In the genomic region with DNA sequence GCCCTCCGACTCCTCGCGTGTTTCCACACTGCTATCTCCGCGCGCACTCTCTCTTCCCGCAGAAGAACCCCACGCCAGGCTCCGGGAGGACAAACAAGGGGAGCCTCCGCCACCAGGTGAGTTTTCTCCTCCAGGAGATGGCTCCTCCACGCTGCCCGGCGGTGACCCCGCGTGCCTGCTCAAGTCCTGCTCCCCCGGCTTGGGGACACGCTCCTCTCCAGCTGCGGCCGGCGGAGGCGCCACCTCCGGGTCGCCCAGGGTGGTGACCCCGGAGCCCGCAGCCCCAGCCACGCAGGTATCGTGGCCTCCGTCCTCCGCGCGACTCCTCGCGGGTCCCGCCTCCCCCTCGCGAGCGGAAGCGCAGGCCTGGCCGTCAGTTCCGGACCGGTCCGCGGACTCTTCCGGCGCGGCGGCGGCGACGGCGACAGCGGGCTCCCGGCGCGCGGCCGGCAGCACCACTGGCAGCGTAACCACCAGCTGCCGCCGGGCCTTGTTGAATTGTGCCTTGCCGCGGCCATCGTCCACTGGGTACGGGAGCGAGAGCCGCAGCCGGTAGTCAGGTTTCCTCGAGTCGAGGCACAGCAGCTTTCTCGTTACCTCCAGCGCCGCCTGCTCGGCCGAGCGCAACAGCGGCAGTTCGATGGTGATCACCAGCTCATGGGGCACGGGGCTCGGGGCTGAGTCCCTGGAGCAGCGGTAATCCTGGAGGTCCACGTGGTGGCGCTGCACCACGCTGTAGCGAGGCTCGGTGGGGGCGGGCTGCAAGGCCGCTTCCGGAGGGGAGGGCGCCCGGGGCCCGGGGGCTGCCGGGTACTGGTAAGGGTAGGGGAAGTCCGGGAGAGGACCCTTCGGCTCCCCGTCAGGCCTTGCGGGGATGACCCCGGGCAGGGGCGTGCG, we compare ENCODE assay signal across 1 cellular context.
TF ChIP-seq lines count a peak whose summit lies in the region.

No MANE protein-coding gene starts in this region.

TF ChIP-seq in K562, 482 proteins besides CTCF, POLR2A, EP300 and RAD21 (continued from another document and continues in another):
- TF ChIP-seq, protein P1, sequence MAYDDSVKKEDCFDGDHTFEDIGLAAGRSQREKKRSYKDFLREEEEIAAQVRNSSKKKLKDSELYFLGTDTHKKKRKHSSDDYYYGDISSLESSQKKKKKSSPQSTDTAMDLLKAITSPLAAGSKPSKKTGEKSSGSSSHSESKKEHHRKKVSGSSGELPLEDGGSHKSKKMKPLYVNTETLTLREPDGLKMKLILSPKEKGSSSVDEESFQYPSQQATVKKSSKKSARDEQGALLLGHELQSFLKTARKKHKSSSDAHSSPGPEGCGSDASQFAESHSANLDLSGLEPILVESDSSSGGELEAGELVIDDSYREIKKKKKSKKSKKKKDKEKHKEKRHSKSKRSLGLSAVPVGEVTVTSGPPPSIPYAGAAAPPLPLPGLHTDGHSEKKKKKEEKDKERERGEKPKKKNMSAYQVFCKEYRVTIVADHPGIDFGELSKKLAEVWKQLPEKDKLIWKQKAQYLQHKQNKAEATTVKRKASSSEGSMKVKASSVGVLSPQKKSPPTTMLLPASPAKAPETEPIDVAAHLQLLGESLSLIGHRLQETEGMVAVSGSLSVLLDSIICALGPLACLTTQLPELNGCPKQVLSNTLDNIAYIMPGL (CRISPR knock-in tag; IDR thresholded peaks at IDR 0.05): peak; percentile 88; the same call in 1 of the 2 replicates
- TF ChIP-seq, protein P2, sequence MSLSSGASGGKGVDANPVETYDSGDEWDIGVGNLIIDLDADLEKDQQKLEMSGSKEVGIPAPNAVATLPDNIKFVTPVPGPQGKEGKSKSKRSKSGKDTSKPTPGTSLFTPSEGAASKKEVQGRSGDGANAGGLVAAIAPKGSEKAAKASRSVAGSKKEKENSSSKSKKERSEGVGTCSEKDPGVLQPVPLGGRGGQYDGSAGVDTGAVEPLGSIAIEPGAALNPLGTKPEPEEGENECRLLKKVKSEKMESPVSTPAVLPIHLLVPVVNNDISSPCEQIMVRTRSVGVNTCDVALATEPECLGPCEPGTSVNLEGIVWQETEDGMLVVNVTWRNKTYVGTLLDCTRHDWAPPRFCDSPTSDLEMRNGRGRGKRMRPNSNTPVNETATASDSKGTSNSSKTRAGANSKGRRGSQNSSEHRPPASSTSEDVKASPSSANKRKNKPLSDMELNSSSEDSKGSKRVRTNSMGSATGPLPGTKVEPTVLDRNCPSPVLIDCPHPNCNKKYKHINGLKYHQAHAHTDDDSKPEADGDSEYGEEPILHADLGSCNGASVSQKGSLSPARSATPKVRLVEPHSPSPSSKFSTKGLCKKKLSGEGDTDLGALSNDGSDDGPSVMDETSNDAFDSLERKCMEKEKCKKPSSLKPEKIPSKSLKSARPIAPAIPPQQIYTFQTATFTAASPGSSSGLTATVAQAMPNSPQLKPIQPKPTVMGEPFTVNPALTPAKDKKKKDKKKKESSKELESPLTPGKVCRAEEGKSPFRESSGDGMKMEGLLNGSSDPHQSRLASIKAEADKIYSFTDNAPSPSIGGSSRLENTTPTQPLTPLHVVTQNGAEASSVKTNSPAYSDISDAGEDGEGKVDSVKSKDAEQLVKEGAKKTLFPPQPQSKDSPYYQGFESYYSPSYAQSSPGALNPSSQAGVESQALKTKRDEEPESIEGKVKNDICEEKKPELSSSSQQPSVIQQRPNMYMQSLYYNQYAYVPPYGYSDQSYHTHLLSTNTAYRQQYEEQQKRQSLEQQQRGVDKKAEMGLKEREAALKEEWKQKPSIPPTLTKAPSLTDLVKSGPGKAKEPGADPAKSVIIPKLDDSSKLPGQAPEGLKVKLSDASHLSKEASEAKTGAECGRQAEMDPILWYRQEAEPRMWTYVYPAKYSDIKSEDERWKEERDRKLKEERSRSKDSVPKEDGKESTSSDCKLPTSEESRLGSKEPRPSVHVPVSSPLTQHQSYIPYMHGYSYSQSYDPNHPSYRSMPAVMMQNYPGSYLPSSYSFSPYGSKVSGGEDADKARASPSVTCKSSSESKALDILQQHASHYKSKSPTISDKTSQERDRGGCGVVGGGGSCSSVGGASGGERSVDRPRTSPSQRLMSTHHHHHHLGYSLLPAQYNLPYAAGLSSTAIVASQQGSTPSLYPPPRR (CRISPR knock-in tag; IDR thresholded peaks at IDR 0.05; ENCODE audit: borderline replicate concordance): no peak
- TF ChIP-seq, protein P3, sequence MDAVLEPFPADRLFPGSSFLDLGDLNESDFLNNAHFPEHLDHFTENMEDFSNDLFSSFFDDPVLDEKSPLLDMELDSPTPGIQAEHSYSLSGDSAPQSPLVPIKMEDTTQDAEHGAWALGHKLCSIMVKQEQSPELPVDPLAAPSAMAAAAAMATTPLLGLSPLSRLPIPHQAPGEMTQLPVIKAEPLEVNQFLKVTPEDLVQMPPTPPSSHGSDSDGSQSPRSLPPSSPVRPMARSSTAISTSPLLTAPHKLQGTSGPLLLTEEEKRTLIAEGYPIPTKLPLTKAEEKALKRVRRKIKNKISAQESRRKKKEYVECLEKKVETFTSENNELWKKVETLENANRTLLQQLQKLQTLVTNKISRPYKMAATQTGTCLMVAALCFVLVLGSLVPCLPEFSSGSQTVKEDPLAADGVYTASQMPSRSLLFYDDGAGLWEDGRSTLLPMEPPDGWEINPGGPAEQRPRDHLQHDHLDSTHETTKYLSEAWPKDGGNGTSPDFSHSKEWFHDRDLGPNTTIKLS (IDR thresholded peaks at IDR 0.05; ENCODE audit: borderline replicate concordance, low read depth): peak; percentile 75
- 0 out of 2 replicates have a peak, but pooled peaks have one; percentile 9 for TF ChIP-seq FOSL1 (tag; conservative IDR thresholded peaks at IDR 0.05)
- peak; percentile 91 for TF ChIP-seq ZBTB1 (CRISPR knock-in tag; IDR thresholded peaks at IDR 0.05; ENCODE audit: borderline replicate concordance, low read depth)
- TF ChIP-seq, protein P4, sequence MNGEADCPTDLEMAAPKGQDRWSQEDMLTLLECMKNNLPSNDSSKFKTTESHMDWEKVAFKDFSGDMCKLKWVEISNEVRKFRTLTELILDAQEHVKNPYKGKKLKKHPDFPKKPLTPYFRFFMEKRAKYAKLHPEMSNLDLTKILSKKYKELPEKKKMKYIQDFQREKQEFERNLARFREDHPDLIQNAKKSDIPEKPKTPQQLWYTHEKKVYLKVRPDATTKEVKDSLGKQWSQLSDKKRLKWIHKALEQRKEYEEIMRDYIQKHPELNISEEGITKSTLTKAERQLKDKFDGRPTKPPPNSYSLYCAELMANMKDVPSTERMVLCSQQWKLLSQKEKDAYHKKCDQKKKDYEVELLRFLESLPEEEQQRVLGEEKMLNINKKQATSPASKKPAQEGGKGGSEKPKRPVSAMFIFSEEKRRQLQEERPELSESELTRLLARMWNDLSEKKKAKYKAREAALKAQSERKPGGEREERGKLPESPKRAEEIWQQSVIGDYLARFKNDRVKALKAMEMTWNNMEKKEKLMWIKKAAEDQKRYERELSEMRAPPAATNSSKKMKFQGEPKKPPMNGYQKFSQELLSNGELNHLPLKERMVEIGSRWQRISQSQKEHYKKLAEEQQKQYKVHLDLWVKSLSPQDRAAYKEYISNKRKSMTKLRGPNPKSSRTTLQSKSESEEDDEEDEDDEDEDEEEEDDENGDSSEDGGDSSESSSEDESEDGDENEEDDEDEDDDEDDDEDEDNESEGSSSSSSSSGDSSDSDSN (IDR thresholded peaks at IDR 0.05; ENCODE audit: borderline replicate concordance in 1 of 2, low read depth in 2 of 2, low read length in 2 of 2): peak; percentile 31 to 63; a peak in 1 of 4 replicates
- TF ChIP-seq MYC (IDR thresholded peaks at IDR 0.05; ENCODE audit: low read depth, low read length): peak; percentile 77
- peak; percentile 83 for TF ChIP-seq MYC (CRISPR knock-in tag; IDR thresholded peaks at IDR 0.05; ENCODE audit: borderline replicate concordance, low read depth)
- TF ChIP-seq ZNF507 (tag; conservative IDR thresholded peaks at IDR 0.05): no peak
- TF ChIP-seq ATF7 (IDR thresholded peaks at IDR 0.05): 0 out of 2 replicates have a peak, but pooled peaks have one; percentile 10
- no peak for TF ChIP-seq ZFP1 (CRISPR knock-in tag; IDR thresholded peaks at IDR 0.05)
- TF ChIP-seq ZNF224 (CRISPR knock-in tag; IDR thresholded peaks at IDR 0.05): no peak; the same call in 1 of the 2 replicates
- peak; percentile 33 for TF ChIP-seq TBP (optimal IDR thresholded peaks at IDR 0.05; ENCODE audit: low read depth, low read length)
- TF ChIP-seq, protein P5, sequence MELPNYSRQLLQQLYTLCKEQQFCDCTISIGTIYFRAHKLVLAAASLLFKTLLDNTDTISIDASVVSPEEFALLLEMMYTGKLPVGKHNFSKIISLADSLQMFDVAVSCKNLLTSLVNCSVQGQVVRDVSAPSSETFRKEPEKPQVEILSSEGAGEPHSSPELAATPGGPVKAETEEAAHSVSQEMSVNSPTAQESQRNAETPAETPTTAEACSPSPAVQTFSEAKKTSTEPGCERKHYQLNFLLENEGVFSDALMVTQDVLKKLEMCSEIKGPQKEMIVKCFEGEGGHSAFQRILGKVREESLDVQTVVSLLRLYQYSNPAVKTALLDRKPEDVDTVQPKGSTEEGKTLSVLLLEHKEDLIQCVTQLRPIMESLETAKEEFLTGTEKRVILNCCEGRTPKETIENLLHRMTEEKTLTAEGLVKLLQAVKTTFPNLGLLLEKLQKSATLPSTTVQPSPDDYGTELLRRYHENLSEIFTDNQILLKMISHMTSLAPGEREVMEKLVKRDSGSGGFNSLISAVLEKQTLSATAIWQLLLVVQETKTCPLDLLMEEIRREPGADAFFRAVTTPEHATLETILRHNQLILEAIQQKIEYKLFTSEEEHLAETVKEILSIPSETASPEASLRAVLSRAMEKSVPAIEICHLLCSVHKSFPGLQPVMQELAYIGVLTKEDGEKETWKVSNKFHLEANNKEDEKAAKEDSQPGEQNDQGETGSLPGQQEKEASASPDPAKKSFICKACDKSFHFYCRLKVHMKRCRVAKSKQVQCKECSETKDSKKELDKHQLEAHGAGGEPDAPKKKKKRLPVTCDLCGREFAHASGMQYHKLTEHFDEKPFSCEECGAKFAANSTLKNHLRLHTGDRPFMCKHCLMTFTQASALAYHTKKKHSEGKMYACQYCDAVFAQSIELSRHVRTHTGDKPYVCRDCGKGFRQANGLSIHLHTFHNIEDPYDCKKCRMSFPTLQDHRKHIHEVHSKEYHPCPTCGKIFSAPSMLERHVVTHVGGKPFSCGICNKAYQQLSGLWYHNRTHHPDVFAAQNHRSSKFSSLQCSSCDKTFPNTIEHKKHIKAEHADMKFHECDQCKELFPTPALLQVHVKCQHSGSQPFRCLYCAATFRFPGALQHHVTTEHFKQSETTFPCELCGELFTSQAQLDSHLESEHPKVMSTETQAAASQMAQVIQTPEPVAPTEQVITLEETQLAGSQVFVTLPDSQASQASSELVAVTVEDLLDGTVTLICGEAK (IDR thresholded peaks at IDR 0.05): peak; percentile 86
- TF ChIP-seq, protein P5 (CRISPR knock-in tag; IDR thresholded peaks at IDR 0.05): no peak
- peak; percentile 81 for TF ChIP-seq ZFX (CRISPR knock-in tag; IDR thresholded peaks at IDR 0.05)
- TF ChIP-seq PHF8 (IDR thresholded peaks at IDR 0.05; ENCODE audit: borderline replicate concordance, low read length): peak; percentile 92; the same call in 1 of the 2 replicates
- 0 out of 2 replicates have a peak, but pooled peaks have one; percentile 14 for TF ChIP-seq CC2D1A (IDR thresholded peaks at IDR 0.05)
- TF ChIP-seq ZNF583 (CRISPR knock-in tag; IDR thresholded peaks at IDR 0.05): no peak
- TF ChIP-seq HMGN3 (IDR thresholded peaks at IDR 0.05; ENCODE audit: borderline replicate concordance, extremely low read depth, insufficient read length, low read depth, low read length): peak; percentile 61
- TF ChIP-seq, protein P6, sequence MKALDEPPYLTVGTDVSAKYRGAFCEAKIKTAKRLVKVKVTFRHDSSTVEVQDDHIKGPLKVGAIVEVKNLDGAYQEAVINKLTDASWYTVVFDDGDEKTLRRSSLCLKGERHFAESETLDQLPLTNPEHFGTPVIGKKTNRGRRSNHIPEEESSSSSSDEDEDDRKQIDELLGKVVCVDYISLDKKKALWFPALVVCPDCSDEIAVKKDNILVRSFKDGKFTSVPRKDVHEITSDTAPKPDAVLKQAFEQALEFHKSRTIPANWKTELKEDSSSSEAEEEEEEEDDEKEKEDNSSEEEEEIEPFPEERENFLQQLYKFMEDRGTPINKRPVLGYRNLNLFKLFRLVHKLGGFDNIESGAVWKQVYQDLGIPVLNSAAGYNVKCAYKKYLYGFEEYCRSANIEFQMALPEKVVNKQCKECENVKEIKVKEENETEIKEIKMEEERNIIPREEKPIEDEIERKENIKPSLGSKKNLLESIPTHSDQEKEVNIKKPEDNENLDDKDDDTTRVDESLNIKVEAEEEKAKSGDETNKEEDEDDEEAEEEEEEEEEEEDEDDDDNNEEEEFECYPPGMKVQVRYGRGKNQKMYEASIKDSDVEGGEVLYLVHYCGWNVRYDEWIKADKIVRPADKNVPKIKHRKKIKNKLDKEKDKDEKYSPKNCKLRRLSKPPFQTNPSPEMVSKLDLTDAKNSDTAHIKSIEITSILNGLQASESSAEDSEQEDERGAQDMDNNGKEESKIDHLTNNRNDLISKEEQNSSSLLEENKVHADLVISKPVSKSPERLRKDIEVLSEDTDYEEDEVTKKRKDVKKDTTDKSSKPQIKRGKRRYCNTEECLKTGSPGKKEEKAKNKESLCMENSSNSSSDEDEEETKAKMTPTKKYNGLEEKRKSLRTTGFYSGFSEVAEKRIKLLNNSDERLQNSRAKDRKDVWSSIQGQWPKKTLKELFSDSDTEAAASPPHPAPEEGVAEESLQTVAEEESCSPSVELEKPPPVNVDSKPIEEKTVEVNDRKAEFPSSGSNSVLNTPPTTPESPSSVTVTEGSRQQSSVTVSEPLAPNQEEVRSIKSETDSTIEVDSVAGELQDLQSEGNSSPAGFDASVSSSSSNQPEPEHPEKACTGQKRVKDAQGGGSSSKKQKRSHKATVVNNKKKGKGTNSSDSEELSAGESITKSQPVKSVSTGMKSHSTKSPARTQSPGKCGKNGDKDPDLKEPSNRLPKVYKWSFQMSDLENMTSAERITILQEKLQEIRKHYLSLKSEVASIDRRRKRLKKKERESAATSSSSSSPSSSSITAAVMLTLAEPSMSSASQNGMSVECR (CRISPR knock-in tag; IDR thresholded peaks at IDR 0.05): peak; percentile 77
- no peak for TF ChIP-seq YBX1 (IDR thresholded peaks at IDR 0.05)
